ENCODE assay signal across 4 cellular contexts in the genomic region with DNA sequence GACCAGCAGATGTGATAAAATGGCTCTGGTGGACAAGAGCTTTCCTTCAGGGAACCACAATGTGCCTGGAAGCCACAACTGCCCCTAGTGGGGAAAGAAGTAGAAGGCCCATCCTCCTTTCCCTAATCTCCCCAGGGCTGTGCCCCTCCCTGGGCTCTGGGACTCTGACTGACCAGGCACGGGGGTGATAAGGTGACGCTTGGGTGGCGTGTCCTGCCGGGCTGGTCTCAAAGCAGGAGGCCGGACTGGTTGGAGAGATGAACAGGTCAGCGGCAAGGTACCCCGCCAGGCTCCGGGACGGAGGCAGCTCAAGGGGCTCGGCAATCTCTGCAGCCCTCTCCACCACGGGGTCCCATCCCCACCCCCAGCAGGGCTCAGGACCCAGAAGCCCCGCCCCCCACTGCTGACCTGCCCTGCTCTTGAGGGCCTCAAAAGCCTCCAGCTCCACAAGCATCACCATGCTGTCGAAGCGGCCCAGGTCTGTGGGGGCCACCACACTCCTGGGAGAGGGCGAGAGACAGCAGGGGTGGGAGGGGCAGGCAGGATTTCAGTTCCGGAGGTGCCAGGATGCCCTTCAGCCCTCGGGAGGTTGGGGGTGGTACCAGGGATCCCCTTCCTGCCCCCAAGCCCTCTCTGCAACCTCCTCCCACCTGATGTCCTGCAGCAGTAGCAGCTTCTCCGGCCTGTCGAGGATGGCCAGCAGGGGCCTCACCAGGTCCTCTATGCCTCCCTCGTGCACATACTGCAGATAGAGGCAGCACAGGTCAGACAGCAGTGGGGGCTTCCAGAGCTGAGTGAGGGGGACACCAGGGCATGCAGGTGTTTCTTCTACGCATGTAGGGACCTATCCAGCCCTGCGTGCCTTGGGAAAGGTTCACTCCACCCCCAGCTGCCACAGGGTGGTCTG. TPM values are rescaled to one million over a fixed set of nuclear protein-coding genes. Genes with fewer than 3 reads are reported as not detected.
DNase-seq lines count a peak whose midpoint lies in the region; ATAC-seq lines count a peak whose summit lies in the region.

No MANE protein-coding gene starts in this region.

- ATAC-seq in GM21619 (IDR thresholded peaks at IDR 0.05; ENCODE audit: unreplicated experiment): no peak

- DNase-seq in OCI-M1 (lab: John Stamatoyannopoulos, UW) (peak; percentile 80), myocyte (ENCODE audit: low read depth) (peak; percentile 54), NCI-H446 (lab: John Stamatoyannopoulos, UW) (no peak)

RNA-seq across cellular contexts. Expression of gene LZTS2, which starts 12.2 kb away (rescaled TPM):
- total RNA-seq in myocyte: 134 and 204 TPM in 2 replicates
- polyA plus RNA-seq in myocyte (2012): 85.7 TPM

RNA-seq across cellular contexts. Expression of gene PDZD7, which starts 19.2 kb away (rescaled TPM):
- 0.16 and 1.9 TPM in 2 replicates for total RNA-seq in myocyte
- polyA plus RNA-seq in myocyte (2012): 4.0 TPM

RNA-seq across cellular contexts. Expression of gene SFXN3, which starts 19.3 kb away (rescaled TPM):
- total RNA-seq in myocyte: 103 and 122 TPM in 2 replicates
- polyA plus RNA-seq in myocyte (2012): 77.4 TPM

RNA-seq across cellular contexts. Expression of gene TWNK, which starts 24.4 kb away (rescaled TPM):
- total RNA-seq in myocyte: 5.1 and 5.8 TPM in 2 replicates
- polyA plus RNA-seq in myocyte (2012): 8.4 TPM

RNA-seq across cellular contexts. Expression of gene MRPL43, which starts 24.5 kb away (rescaled TPM):
- total RNA-seq in myocyte: 65.6 and 70.2 TPM in 2 replicates
- polyA plus RNA-seq in myocyte (2012): 112 TPM

Comparison
In these comparisons a context has a peak if more than half of its experiments do, and no peak if none do; other contexts are left out.
1. DNase-seq: peak in OCI-M1 (single experiment) and myocyte (single experiment); none in NCI-H446 (0 of 2).